16 cellular contexts compared by ENCODE assay signal in genomic region chr13:31433201-31433600, GRCh38.
"Had no signal": no experiment of that assay in that cellular context is flagged by ENCODE, and none has a peak within 500 bp of the region (broad histone marks: within the 10 kb centered on the region; RNA-seq: fewer than 3 reads in every experiment).

No MANE protein-coding gene starts in this region.

- H3K9me3 Mint-ChIP-seq: activated CD4-positive, alpha-beta memory T cell treated with anti-CD3 and anti-CD28 coated beads for 36 hours; activated naive CD4-positive, alpha-beta T cell treated with anti-CD3 and anti-CD28 coated beads for 36 hours; activated T-helper 2 cell treated with anti-CD3 and anti-CD28 coated beads, Interferon-gamma antibody, Interleukin-2, Interleukin-4, amounts not matched to agents 10 μg/mL and 5 μg/mL and 100 μg/mL, durations not matched to agents 14 hours and 24 hours and 36 hours; central memory CD8-positive, alpha-beta T cell; naive thymus-derived CD4-positive, alpha-beta T cell had no signal

- H3K36me3 Mint-ChIP-seq: activated CD4-positive, alpha-beta memory T cell treated with anti-CD3 and anti-CD28 coated beads for 36 hours; activated CD8-positive, alpha-beta memory T cell treated with anti-CD3 and anti-CD28 coated beads, Interleukin-2, amount 10 ng/mL, durations not matched to agents 7 days and 5 days; naive thymus-derived CD4-positive, alpha-beta T cell had no signal

- H3K4me3 Mint-ChIP-seq: activated CD4-positive, alpha-beta memory T cell treated with anti-CD3 and anti-CD28 coated beads for 36 hours; activated CD4-positive, alpha-beta T cell treated with anti-CD3 and anti-CD28 coated beads for 36 hours; activated CD8-positive, alpha-beta memory T cell treated with anti-CD3 and anti-CD28 coated beads, Interleukin-2, amount 10 ng/mL, durations not matched to agents 7 days and 5 days; activated naive CD4-positive, alpha-beta T cell treated with anti-CD3 and anti-CD28 coated beads for 36 hours; central memory CD8-positive, alpha-beta T cell; naive thymus-derived CD4-positive, alpha-beta T cell had no signal

- ATAC-seq: activated CD4-positive, alpha-beta T cell treated with anti-CD3 and anti-CD28 coated beads for 36 hours; activated CD8-positive, alpha-beta memory T cell treated with anti-CD3 and anti-CD28 coated beads, Interleukin-2, amount 10 ng/mL, durations not matched to agents 7 days and 5 days; left ventricle myocardium superior; naive thymus-derived CD4-positive, alpha-beta T cell had no signal

- H3K4me1 Mint-ChIP-seq: activated CD4-positive, alpha-beta T cell treated with anti-CD3 and anti-CD28 coated beads for 36 hours; activated CD8-positive, alpha-beta memory T cell treated with anti-CD3 and anti-CD28 coated beads, Interleukin-2, amount 10 ng/mL, durations not matched to agents 7 days and 5 days; central memory CD8-positive, alpha-beta T cell; naive thymus-derived CD4-positive, alpha-beta T cell had no signal

- DNase-seq: activated CD4-positive, alpha-beta memory T cell treated with anti-CD3 and anti-CD28 coated beads for 36 hours; activated CD4-positive, alpha-beta T cell treated with anti-CD3 and anti-CD28 coated beads for 36 hours; activated CD8-positive, alpha-beta memory T cell treated with anti-CD3 and anti-CD28 coated beads, Interleukin-2, amount 10 ng/mL, durations not matched to agents 7 days and 5 days; activated naive CD4-positive, alpha-beta T cell treated with anti-CD3 and anti-CD28 coated beads for 36 hours; aorta; brain microvascular endothelial cell; colonic mucosa; erythroblast; left ventricle myocardium superior; naive thymus-derived CD4-positive, alpha-beta T cell; occipital lobe; stimulated activated CD8-positive, alpha-beta memory T cell treated with anti-CD3 and anti-CD28 coated beads, Interleukin-4, amount 100 ng/mL, for 48 hours; stimulated activated naive CD4-positive, alpha-beta T cell had no signal

- H3K27ac Mint-ChIP-seq: activated CD4-positive, alpha-beta memory T cell treated with anti-CD3 and anti-CD28 coated beads for 36 hours; activated CD4-positive, alpha-beta T cell treated with anti-CD3 and anti-CD28 coated beads for 36 hours; activated CD8-positive, alpha-beta memory T cell treated with anti-CD3 and anti-CD28 coated beads, Interleukin-2, amount 10 ng/mL, durations not matched to agents 7 days and 5 days; activated naive CD4-positive, alpha-beta T cell treated with anti-CD3 and anti-CD28 coated beads for 36 hours; activated T-helper 2 cell treated with anti-CD3 and anti-CD28 coated beads, Interferon-gamma antibody, Interleukin-2, Interleukin-4, amounts not matched to agents 10 μg/mL and 5 μg/mL and 100 μg/mL, durations not matched to agents 14 hours and 24 hours and 36 hours; naive thymus-derived CD4-positive, alpha-beta T cell; progenitor cell of endocrine pancreas had no signal
